In the genomic region with DNA sequence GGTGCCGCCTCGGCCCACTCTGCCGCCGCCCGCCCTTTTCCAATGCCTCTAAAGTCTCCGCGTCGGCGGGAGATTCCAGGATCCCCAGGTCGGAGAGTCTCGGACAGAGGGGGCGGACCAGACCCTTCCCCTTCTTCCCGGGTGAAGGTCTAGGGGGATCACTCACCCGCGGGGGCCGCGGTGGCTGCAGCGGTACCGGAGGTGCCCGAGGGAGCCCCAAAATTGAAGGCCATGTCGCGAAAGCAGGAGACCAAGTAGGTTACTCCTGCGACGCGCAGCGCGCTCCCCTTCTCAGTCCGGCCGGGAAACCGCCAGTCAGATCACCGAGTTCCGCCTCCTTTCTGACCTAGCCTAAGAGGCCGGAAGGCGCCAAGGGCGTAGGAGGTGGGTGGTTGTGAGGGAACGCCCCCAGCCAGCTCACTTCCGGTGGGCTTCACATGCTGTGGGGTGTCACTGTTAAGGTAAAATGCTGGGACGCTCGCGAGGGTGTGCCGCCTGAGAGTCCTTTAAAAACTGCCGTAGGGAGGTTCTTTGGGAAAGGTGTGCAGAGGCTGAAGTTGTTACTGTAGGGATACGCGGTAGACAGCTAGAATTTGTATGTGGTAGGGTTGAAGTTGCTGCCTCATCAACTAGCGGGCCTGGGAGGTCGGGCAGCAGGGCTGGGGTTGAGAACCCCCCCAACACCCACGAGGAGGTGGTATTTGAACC, we compare ENCODE assay signal across 1 cellular context.
TF ChIP-seq lines count a peak whose summit lies in the region.

NUP54 (minus strand) TSS at position 256 of the 708 bp plus-strand sequence; CDS start at position 233, 23 bp downstream.

TF ChIP-seq in GM12878, 131 proteins besides CTCF, POLR2A, EP300 and RAD21 (continued from another document):
- no peak for TF ChIP-seq BCL11A (IDR thresholded peaks at IDR 0.05; ENCODE audit: low read depth, low read length)
- peak; percentile 95; the same call in 1 of the 2 replicates for TF ChIP-seq WRNIP1 (IDR thresholded peaks at IDR 0.05; ENCODE audit: borderline replicate concordance, low read depth, low read length)
- TF ChIP-seq PKNOX1 (IDR thresholded peaks at IDR 0.05), result peak; percentile 63
- TF ChIP-seq, protein P1, sequence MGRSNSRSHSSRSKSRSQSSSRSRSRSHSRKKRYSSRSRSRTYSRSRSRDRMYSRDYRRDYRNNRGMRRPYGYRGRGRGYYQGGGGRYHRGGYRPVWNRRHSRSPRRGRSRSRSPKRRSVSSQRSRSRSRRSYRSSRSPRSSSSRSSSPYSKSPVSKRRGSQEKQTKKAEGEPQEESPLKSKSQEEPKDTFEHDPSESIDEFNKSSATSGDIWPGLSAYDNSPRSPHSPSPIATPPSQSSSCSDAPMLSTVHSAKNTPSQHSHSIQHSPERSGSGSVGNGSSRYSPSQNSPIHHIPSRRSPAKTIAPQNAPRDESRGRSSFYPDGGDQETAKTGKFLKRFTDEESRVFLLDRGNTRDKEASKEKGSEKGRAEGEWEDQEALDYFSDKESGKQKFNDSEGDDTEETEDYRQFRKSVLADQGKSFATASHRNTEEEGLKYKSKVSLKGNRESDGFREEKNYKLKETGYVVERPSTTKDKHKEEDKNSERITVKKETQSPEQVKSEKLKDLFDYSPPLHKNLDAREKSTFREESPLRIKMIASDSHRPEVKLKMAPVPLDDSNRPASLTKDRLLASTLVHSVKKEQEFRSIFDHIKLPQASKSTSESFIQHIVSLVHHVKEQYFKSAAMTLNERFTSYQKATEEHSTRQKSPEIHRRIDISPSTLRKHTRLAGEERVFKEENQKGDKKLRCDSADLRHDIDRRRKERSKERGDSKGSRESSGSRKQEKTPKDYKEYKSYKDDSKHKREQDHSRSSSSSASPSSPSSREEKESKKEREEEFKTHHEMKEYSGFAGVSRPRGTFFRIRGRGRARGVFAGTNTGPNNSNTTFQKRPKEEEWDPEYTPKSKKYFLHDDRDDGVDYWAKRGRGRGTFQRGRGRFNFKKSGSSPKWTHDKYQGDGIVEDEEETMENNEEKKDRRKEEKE (IDR thresholded peaks at IDR 0.05), result no peak
- peak; percentile 86 for TF ChIP-seq SP1 (IDR thresholded peaks at IDR 0.05; ENCODE audit: low read depth, low read length)
- TF ChIP-seq KDM1A (IDR thresholded peaks at IDR 0.05; ENCODE audit: borderline replicate concordance), result no peak
- TF ChIP-seq RUNX3 (IDR thresholded peaks at IDR 0.05; ENCODE audit: low read length), result peak; percentile 79
- peak in 1 of 2 experiments; percentile 88; a peak in 3 of 4 replicates for TF ChIP-seq SRF (IDR thresholded peaks at IDR 0.05; ENCODE audit: low read depth in 2 of 2, low read length in 2 of 2)
- peak; percentile 77; the same call in 1 of the 2 replicates for TF ChIP-seq CHD2 (IDR thresholded peaks at IDR 0.05; ENCODE audit: borderline replicate concordance, low read depth, low read length)
- peak; percentile 95 for TF ChIP-seq CREM (IDR thresholded peaks at IDR 0.05; ENCODE audit: low read depth)
- TF ChIP-seq, protein P2, sequence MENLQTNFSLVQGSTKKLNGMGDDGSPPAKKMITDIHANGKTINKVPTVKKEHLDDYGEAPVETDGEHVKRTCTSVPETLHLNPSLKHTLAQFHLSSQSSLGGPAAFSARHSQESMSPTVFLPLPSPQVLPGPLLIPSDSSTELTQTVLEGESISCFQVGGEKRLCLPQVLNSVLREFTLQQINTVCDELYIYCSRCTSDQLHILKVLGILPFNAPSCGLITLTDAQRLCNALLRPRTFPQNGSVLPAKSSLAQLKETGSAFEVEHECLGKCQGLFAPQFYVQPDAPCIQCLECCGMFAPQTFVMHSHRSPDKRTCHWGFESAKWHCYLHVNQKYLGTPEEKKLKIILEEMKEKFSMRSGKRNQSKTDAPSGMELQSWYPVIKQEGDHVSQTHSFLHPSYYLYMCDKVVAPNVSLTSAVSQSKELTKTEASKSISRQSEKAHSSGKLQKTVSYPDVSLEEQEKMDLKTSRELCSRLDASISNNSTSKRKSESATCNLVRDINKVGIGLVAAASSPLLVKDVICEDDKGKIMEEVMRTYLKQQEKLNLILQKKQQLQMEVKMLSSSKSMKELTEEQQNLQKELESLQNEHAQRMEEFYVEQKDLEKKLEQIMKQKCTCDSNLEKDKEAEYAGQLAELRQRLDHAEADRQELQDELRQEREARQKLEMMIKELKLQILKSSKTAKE (IDR thresholded peaks at IDR 0.05; ENCODE audit: low read depth, poor library complexity, severe bottlenecking), result peak; percentile 69
- TF ChIP-seq EGR1 (IDR thresholded peaks at IDR 0.05; ENCODE audit: borderline replicate concordance in 1 of 2, low read depth in 2 of 2, low read length in 2 of 2), result peak; percentile 40 to 90
- peak; percentile 98 for TF ChIP-seq CBX5 (IDR thresholded peaks at IDR 0.05; ENCODE audit: low read depth)
